24 cellular contexts compared by ENCODE assay signal in genomic region chr3:43212914-43213611, GRCh38.
A peak's percentile ranks its signal among the peaks of the same experiment; 100 is the strongest.
DNase-seq lines count a peak whose midpoint lies in the region; ATAC-seq, FAIRE-seq and TF ChIP-seq lines count a peak whose summit lies in the region.
"Had no signal": no experiment of that assay in that cellular context is flagged by ENCODE, and none has a peak within 500 bp of the region (broad histone marks: within the 10 kb centered on the region; RNA-seq: fewer than 3 reads in every experiment).

No MANE protein-coding gene starts in this region.

- no peaks in the 10 kb centered on the region for H3K36me3 ChIP-seq in kidney (ENCODE audit: control insufficient read depth in 1 of 2, insufficient read depth in 2 of 2, low read length in 2 of 2)
- no peaks in the 10 kb centered on the region for H3K36me3 ChIP-seq in OCI-LY7 (ENCODE audit: insufficient read depth, low read length)
- no peaks in the 10 kb centered on the region for H3K36me3 ChIP-seq in left lung
- H3K36me3 ChIP-seq: neural progenitor cell had no signal

- peak; percentile 8 for DNase-seq in HPDE6-E6E7 (ENCODE audit: extremely low spot score)
- no peak for DNase-seq in kidney
- DNase-seq in OCI-LY7 (ENCODE audit: low spot score), result no peak
- DNase-seq in NCI-H2227 treated with DMSO at 0.1 percent for 48 hours (lab: John Stamatoyannopoulos, UW), result no peak
- DNase-seq in left lung, result no peak
- no peak for DNase-seq in COLO668 (lab: John Stamatoyannopoulos, UW; ENCODE audit: unreplicated experiment)
- DNase-seq: activated CD4-positive, alpha-beta T cell treated with anti-CD3 and anti-CD28 coated beads, Interleukin-2, amount 50 U/mL, for 48 hours; activated gamma-delta T cell treated with Interleukin-2 at 50 U/mL for 16 hours; amniotic stem cell; caudate nucleus; foreskin melanocyte; Karpas-422; left colon; NCI-H1105; NCI-H2081; NCI-H524; SHP77; stimulated activated CD4-positive, alpha-beta T cell treated with anti-CD3 and anti-CD28 coated beads, Interleukin-12 subunit alpha, Interleukin-12 subunit beta, amount 100 ng/mL, for 4 hours; T-helper 17 cell had no signal

- H2AFZ ChIP-seq in OCI-LY7 (ENCODE audit: low read length), result no peak overlapping the region
- H2AFZ ChIP-seq: neural progenitor cell had no signal

- POLR2A ChIA-PET in OCI-LY7 (lab: Charles Lee), result interaction anchor here (0.5 to 0.6 kb wide), 2 partner anchors 1995 to 1997 kb away, joined by 3 to 5 read pairs; no protein-coding TSS in a partner anchor

- H3K9me3 ChIP-seq in kidney (ENCODE audit: control insufficient read depth in 1 of 2, low read length in 2 of 2), result no peaks in the 10 kb centered on the region
- no peaks in the 10 kb centered on the region for H3K9me3 ChIP-seq in OCI-LY7 (ENCODE audit: low read length)
- no peaks in the 10 kb centered on the region for H3K9me3 ChIP-seq in left lung

- H3K4me1 ChIP-seq in kidney (ENCODE audit: control insufficient read depth in 1 of 2, insufficient read depth in 1 of 2, low read depth in 1 of 2, low read length in 2 of 2) (peaks cover 27 to 43% of the 10 kb centered on the region in 2 donors), OCI-LY7 (ENCODE audit: insufficient read depth, low read length, poor library complexity, severe bottlenecking) (no peaks in the 10 kb centered on the region), left lung (no peaks in the 10 kb centered on the region)
- H3K4me1 ChIP-seq: neural progenitor cell had no signal

- no peak overlapping the region for H3K4me2 ChIP-seq in OCI-LY7 (ENCODE audit: low read length)
- H3K4me2 ChIP-seq: neural progenitor cell had no signal

- peak overlapping the region; percentile 49 to 67 for H3K27ac ChIP-seq in kidney (ENCODE audit: low read depth in 2 of 2, low read length in 2 of 2)
- H3K27ac ChIP-seq in OCI-LY7 (ENCODE audit: low read depth, low read length, poor library complexity, severe bottlenecking), result no peak overlapping the region
- H3K27ac ChIP-seq in left lung, result no peak overlapping the region
- H3K27ac ChIP-seq: C4-2B, neural progenitor cell had no signal

- H3K27me3 ChIP-seq in left lung, result no peaks in the 10 kb centered on the region
- H3K27me3 ChIP-seq: neural progenitor cell had no signal

- CTCF ChIA-PET in OCI-LY7 (lab: Charles Lee; ENCODE audit: unreplicated experiment), result no interaction called here

- FAIRE-seq in kidney (lab: Jason Lieb, UNC), result no peak
- FAIRE-seq: G401.6 had no signal

- no peak overlapping the region for H3K4me3 ChIP-seq in kidney (ENCODE audit: low read length in 2 of 2)
- no peak overlapping the region for H3K4me3 ChIP-seq in OCI-LY7 (ENCODE audit: low read depth, low read length, poor library complexity, severe bottlenecking)
- H3K4me3 ChIP-seq in left lung, result no peak overlapping the region
- H3K4me3 ChIP-seq: neural progenitor cell had no signal

- H4K20me1 ChIP-seq in OCI-LY7 (ENCODE audit: insufficient read depth, low read length), result no peaks in the 10 kb centered on the region

- intact Hi-C loops in kidney (cut with DNase I) (no loop called here), OCI-LY7 (cut with micrococcal nuclease; ENCODE audit: unreplicated experiment) (no loop called here), left lung (cut with DNase I) (no loop called here)

- BruUV-seq in OCI-LY7 (replicated peaks; lab: Mats Ljungman, UMichigan), result no TSS peak

- no peak overlapping the region for H3K9ac ChIP-seq in kidney (ENCODE audit: low read length in 2 of 2)
- H3K9ac ChIP-seq: neural progenitor cell had no signal

- peak; percentile 39 for ATAC-seq in GM18511 (IDR thresholded peaks at IDR 0.05; ENCODE audit: unreplicated experiment)
- ATAC-seq in HG02642 (IDR thresholded peaks at IDR 0.05; ENCODE audit: poor library complexity, unreplicated experiment), result peak; percentile 45
- ATAC-seq in left lung, result no peak
- ATAC-seq: left colon, T-helper 17 cell had no signal

- TF ChIP-seq CTCF in kidney (IDR thresholded peaks at IDR 0.05; ENCODE audit: borderline replicate concordance, extremely low read depth, insufficient read depth), result no peak
- TF ChIP-seq CTCF in OCI-LY7 (conservative IDR thresholded peaks at IDR 0.05; ENCODE audit: low read length), result no peak
- TF ChIP-seq CTCF in left lung (IDR thresholded peaks at IDR 0.05), result no peak

- H3K79me2 ChIP-seq in OCI-LY7 (ENCODE audit: insufficient read depth, low read depth, low read length), result no peaks in the 10 kb centered on the region

- no peaks in the 10 kb centered on the region for H3K9me2 ChIP-seq in OCI-LY7 (ENCODE audit: insufficient read depth, low read length)

Comparison
In these comparisons a context has a peak if more than half of its experiments do, and no peak if none do; other contexts are left out.
1. H3K27ac ChIP-seq: peak in kidney (2 of 2); none in OCI-LY7 (single experiment) and left lung (0 of 2).